In the genomic region with DNA sequence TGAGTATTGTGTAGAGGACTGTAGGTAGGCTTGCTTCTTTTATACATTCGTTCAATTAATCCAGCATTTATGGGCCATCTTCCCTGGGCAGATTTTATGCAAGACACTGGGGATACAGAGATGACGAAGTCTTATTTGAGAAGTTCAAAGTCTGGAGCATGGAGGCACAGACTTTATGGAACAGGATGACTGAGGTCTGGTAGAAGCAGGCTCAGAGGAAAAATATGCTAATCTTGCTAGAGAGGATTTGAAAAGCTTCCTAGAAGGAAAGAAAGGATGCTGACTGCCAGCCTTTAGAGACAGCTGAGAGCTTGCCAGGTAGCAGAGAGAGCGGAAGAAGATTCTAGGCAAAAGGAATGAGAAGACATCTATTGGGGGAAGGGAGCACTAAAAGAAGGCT, we compare ENCODE assay signal across 1 cellular context.
TF ChIP-seq lines count a peak whose summit lies in the region.

No MANE protein-coding gene starts in this region.

TF ChIP-seq in GM23338, 12 proteins besides CTCF, POLR2A, EP300 and RAD21 (continued from another document):
- TF ChIP-seq, protein P1, sequence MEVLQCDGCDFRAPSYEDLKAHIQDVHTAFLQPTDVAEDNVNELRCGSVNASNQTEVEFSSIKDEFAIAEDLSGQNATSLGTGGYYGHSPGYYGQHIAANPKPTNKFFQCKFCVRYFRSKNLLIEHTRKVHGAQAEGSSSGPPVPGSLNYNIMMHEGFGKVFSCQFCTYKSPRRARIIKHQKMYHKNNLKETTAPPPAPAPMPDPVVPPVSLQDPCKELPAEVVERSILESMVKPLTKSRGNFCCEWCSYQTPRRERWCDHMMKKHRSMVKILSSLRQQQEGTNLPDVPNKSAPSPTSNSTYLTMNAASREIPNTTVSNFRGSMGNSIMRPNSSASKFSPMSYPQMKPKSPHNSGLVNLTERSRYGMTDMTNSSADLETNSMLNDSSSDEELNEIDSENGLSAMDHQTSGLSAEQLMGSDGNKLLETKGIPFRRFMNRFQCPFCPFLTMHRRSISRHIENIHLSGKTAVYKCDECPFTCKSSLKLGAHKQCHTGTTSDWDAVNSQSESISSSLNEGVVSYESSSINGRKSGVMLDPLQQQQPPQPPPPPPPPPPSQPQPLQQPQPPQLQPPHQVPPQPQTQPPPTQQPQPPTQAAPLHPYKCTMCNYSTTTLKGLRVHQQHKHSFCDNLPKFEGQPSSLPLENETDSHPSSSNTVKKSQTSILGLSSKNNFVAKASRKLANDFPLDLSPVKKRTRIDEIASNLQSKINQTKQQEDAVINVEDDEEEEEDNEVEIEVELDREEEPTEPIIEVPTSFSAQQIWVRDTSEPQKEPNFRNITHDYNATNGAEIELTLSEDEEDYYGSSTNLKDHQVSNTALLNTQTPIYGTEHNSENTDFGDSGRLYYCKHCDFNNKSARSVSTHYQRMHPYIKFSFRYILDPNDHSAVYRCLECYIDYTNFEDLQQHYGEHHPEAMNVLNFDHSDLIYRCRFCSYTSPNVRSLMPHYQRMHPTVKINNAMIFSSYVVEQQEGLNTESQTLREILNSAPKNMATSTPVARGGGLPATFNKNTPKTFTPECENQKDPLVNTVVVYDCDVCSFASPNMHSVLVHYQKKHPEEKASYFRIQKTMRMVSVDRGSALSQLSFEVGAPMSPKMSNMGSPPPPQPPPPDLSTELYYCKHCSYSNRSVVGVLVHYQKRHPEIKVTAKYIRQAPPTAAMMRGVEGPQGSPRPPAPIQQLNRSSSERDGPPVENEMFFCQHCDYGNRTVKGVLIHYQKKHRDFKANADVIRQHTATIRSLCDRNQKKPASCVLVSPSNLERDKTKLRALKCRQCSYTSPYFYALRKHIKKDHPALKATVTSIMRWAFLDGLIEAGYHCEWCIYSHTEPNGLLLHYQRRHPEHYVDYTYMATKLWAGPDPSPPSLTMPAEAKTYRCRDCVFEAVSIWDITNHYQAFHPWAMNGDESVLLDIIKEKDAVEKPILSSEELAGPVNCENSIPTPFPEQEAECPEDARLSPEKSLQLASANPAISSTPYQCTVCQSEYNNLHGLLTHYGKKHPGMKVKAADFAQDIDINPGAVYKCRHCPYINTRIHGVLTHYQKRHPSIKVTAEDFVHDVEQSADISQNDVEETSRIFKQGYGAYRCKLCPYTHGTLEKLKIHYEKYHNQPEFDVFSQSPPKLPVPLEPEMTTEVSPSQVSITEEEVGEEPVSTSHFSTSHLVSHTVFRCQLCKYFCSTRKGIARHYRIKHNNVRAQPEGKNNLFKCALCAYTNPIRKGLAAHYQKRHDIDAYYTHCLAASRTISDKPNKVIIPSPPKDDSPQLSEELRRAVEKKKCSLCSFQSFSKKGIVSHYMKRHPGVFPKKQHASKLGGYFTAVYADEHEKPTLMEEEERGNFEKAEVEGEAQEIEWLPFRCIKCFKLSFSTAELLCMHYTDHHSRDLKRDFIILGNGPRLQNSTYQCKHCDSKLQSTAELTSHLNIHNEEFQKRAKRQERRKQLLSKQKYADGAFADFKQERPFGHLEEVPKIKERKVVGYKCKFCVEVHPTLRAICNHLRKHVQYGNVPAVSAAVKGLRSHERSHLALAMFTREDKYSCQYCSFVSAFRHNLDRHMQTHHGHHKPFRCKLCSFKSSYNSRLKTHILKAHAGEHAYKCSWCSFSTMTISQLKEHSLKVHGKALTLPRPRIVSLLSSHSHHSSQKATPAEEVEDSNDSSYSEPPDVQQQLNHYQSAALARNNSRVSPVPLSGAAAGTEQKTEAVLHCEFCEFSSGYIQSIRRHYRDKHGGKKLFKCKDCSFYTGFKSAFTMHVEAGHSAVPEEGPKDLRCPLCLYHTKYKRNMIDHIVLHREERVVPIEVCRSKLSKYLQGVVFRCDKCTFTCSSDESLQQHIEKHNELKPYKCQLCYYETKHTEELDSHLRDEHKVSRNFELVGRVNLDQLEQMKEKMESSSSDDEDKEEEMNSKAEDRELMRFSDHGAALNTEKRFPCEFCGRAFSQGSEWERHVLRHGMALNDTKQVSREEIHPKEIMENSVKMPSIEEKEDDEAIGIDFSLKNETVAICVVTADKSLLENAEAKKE (CRISPR knock-in tag; IDR thresholded peaks at IDR 0.05): no peak
- TF ChIP-seq ZNF114 (CRISPR knock-in tag; IDR thresholded peaks at IDR 0.05) (no peak), CREB1 (CRISPR knock-in tag; IDR thresholded peaks at IDR 0.05; ENCODE audit: low read depth) (no peak), EZH2phosphoT487 (IDR thresholded peaks at IDR 0.05; ENCODE audit: unreplicated experiment) (no peak), POLR2AphosphoS5 (IDR thresholded peaks at IDR 0.05; ENCODE audit: low read depth) (no peak), STAT1 (IDR thresholded peaks at IDR 0.05; ENCODE audit: unreplicated experiment) (no peak), NANOG (IDR thresholded peaks at IDR 0.05; ENCODE audit: borderline replicate concordance) (no peak), EZH2 (IDR thresholded peaks at IDR 0.05; ENCODE audit: low read depth, unreplicated experiment) (no peak), JUNB (IDR thresholded peaks at IDR 0.05; ENCODE audit: unreplicated experiment) (no peak)
